Comparison of ENCODE assay signal across 28 cellular contexts in the genomic region with DNA sequence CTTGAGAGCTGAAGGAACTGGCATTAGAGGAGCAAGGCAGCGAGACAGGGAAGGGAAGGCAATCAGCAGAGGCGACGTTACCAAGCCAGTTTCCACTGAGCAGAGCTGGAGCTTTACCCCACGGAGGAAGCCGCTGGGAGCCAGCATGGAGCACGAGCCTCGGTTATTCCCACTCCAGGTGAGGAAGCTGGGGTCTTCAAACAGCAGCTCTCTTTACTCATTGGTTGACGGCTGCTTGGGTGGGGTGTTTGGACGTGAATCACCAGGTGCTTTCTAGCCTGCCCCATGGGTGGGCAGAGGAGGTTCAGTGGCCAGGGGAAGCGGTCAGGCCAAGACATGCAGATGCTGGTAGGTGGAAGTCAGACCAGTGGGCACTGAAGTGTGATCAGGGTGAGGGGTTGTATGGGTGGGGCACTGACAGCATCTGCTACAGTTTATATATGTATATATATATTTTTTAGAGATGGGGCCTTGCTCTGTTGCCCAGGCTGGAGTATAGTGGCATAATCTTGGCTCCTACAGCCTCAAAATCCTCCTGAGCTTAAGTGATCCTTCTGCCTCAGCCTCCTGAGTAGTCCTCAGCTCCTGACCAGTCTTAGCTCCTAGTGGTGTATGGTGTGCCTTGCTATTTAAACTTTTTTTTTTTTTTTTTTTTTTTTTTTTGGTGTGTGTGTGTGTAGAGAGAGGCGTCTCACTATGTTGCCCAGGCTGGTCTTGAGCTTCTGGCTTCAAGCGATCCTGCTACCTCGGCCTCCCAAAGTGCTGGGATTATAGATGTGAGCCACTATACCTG.
"Had no signal": no experiment of that assay in that cellular context is flagged by ENCODE, and none has a peak within 500 bp of the region (broad histone marks: within the 10 kb centered on the region; RNA-seq: fewer than 3 reads in every experiment).

No MANE protein-coding gene starts in this region.

- H3K27ac Mint-ChIP-seq: activated naive CD4-positive, alpha-beta T cell treated with anti-CD3 and anti-CD28 coated beads, Interleukin-2, amount 50 U/mL, for 24 hours; activated naive CD8-positive, alpha-beta T cell treated with anti-CD3 and anti-CD28 coated beads, Interleukin-2, amount 50 U/mL, for 24 hours; activated T-helper 1 cell treated with anti-CD3 and anti-CD28 coated beads, Interleukin-12 subunit alpha, Interleukin-12 subunit beta, Interleukin-2, Interleukin-4 antibody, amounts not matched to agents 30 ng/mL and 10 ng/mL and 1 ng/mL, durations not matched to agents 14 hours and 24 hours and 36 hours; neural progenitor cell; stimulated activated memory B cell treated with anti-CD40 and anti-IgM and Interleukin-4, amounts not matched to agents 10 μg/mL and 1 μg/mL and 100 μg/mL, for 72 hours; T-cell; T-helper 2 cell treated with Interferon-gamma antibody and Interleukin-4, amounts not matched to agents 5 μg/mL and 100 μg/mL, for 36 hours had no signal

- H3K4me2 ChIP-seq: hepatocyte, neural progenitor cell had no signal

- H2AFZ ChIP-seq: hepatocyte, neural progenitor cell, parathyroid adenoma had no signal

- H3K9ac ChIP-seq: neural progenitor cell, parathyroid adenoma had no signal

- H3K4me1 ChIP-seq: gastrocnemius medialis, parathyroid adenoma, suprapubic skin had no signal

- H3K4me3 Mint-ChIP-seq: activated naive CD4-positive, alpha-beta T cell treated with anti-CD3 and anti-CD28 coated beads, Interleukin-2, amount 50 U/mL, for 24 hours; activated naive CD8-positive, alpha-beta T cell treated with anti-CD3 and anti-CD28 coated beads, Interleukin-2, amount 50 U/mL, for 24 hours; activated T-helper 1 cell treated with anti-CD3 and anti-CD28 coated beads, Interleukin-12 subunit alpha, Interleukin-12 subunit beta, Interleukin-2, Interleukin-4 antibody, amounts not matched to agents 30 ng/mL and 10 ng/mL and 1 ng/mL, durations not matched to agents 14 hours and 24 hours and 36 hours; neural progenitor cell; stimulated activated memory B cell treated with anti-CD40 and anti-IgM and Interleukin-4, amounts not matched to agents 10 μg/mL and 1 μg/mL and 100 μg/mL, for 72 hours; T-cell; T-helper 2 cell treated with Interferon-gamma antibody and Interleukin-4, amounts not matched to agents 5 μg/mL and 100 μg/mL, for 36 hours had no signal

- H3K27me3 ChIP-seq: gastrocnemius medialis, hepatocyte, neural progenitor cell, sigmoid colon, suprapubic skin, tibial nerve had no signal

- H3K27ac ChIP-seq: epithelial cell of prostate, gastrocnemius medialis, neural progenitor cell, parathyroid adenoma, psoas muscle, sigmoid colon, suprapubic skin, tibial nerve had no signal

- H3K4me3 ChIP-seq: gastrocnemius medialis, hepatocyte, neural progenitor cell, psoas muscle, sigmoid colon, suprapubic skin, tibial nerve had no signal

- DNase-seq: activated CD4-positive, alpha-beta T cell treated with anti-CD3 and anti-CD28 coated beads for 4 hours; activated CD4-positive, alpha-beta T cell treated with anti-CD3 and anti-CD28 coated beads, Interleukin-2, amount 50 U/mL, for 4 hours; activated CD8-positive, alpha-beta memory T cell treated with anti-CD3 and anti-CD28 coated beads for 24 hours; activated gamma-delta T cell treated with Interleukin-2 at 50 U/mL for 16 hours; activated naive CD8-positive, alpha-beta T cell treated with anti-CD3 and anti-CD28 coated beads, Interleukin-2, amount 50 U/mL, for 24 hours; amygdala; caudate nucleus; gastrocnemius medialis; islet precursor cell; left ventricle myocardium superior; occipital lobe; psoas muscle; sigmoid colon; small intestine; stimulated activated CD4-positive, alpha-beta T cell treated with anti-CD3 and anti-CD28 coated beads, Interleukin-1b, Interleukin-23, amount 100 ng/mL, for 48 hours; stimulated activated CD4-positive, alpha-beta T cell treated with anti-CD3 and anti-CD28 coated beads, Interleukin-4, amount 100 ng/mL, for 4 hours; stimulated activated CD8-positive, alpha-beta memory T cell treated with anti-CD3 and anti-CD28 coated beads, Interleukin-4, amount 100 ng/mL, for 48 hours; T-cell had no signal

- H3K36me3 Mint-ChIP-seq: neural progenitor cell had no signal

- ATAC-seq: activated naive CD8-positive, alpha-beta T cell treated with anti-CD3 and anti-CD28 coated beads, Interleukin-2, amount 50 U/mL, for 24 hours; gastrocnemius medialis; left ventricle myocardium superior; psoas muscle; stimulated activated memory B cell treated with anti-CD40 and anti-IgM and Interleukin-4, amounts not matched to agents 10 μg/mL and 1 μg/mL and 100 μg/mL, for 72 hours; T-cell had no signal

- H3K27me3 Mint-ChIP-seq: activated naive CD4-positive, alpha-beta T cell treated with anti-CD3 and anti-CD28 coated beads, Interleukin-2, amount 50 U/mL, for 24 hours; activated naive CD8-positive, alpha-beta T cell treated with anti-CD3 and anti-CD28 coated beads, Interleukin-2, amount 50 U/mL, for 24 hours; stimulated activated memory B cell treated with anti-CD40 and anti-IgM and Interleukin-4, amounts not matched to agents 10 μg/mL and 1 μg/mL and 100 μg/mL, for 72 hours; T-cell had no signal

- H3K36me3 ChIP-seq: gastrocnemius medialis, neural progenitor cell, sigmoid colon, suprapubic skin had no signal

- H3K9me3 ChIP-seq: gastrocnemius medialis, sigmoid colon, suprapubic skin had no signal
